ENCODE assay signal across 8 cellular contexts in the genomic region with DNA sequence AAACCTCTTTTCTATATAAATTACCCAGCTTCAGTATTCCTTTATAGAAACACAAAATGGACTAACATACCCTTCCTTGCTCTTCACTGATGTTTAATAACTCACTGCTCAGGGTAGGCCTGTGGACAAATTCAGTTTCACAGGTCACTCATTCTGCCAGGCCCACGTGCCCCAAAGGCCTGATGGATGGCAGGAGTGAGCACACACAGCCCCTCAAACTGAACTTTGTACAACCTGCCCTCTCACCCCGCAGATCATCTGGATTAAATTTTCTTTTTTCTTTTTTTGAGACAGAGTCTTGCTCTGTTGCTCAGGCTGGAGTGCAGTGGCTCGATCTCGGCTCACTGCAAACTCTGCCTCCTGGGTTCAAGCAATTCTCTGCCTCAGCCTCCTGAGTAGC. TPM values are rescaled to one million over a fixed set of nuclear protein-coding genes. Genes with fewer than 3 reads are reported as not detected.
DNase-seq lines count a peak whose midpoint lies in the region; ATAC-seq, FAIRE-seq and TF ChIP-seq lines count a peak whose summit lies in the region.
"Not testable (repeated sequence)": the region's sequence is repeated elsewhere in the genome, so short reads cannot be mapped to it uniquely, and the experiment has no call there.

No MANE protein-coding gene starts in this region.

- CTCF ChIA-PET in HepG2 (lab: Yijun Ruan, JAX; ENCODE audit: low intra/inter-chr PET ratio, low total read pairs): not testable (repeated sequence)

- POLR2A ChIA-PET in HepG2 (lab: Yijun Ruan, JAX): not testable (repeated sequence)

- not testable (repeated sequence) for H2AFZ ChIP-seq in HepG2 (ENCODE audit: low read length)

- not testable (repeated sequence) for H3K36me3 ChIP-seq in heart left ventricle; right atrium auricular region; HepG2 (replicated peaks in 1 of 2; ENCODE audit: control insufficient read depth in 1 of 2, insufficient read depth in 2 of 2, low read length in 2 of 2)

- not testable (repeated sequence) for BruUV-seq in HepG2 (replicated peaks; lab: Mats Ljungman, UMichigan)

- in situ Hi-C loops in HepG2 (cut with HindIII; ENCODE audit: extremely low pct_ligation_motif_present, low pct_unique_long_range_greater_than_20kb): not testable (repeated sequence)

- H3K27me3 Mint-ChIP-seq in T-helper 17 cell; activated T-cell treated with anti-CD3 and anti-CD28 coated beads, Interleukin-2, amount 50 U/mL, for 72 hours (ENCODE audit: low read depth); osteocyte (ENCODE audit: unreplicated experiment): not testable (repeated sequence)
- peaks cover 7 to 12% of the 10 kb centered on the region in 2 donors for H3K27me3 Mint-ChIP-seq in stimulated activated naive B cell treated with anti-CD40 and anti-IgM and Interleukin-4, amounts not matched to agents 10 μg/mL and 1 μg/mL and 100 μg/mL, for 72 hours

- not testable (repeated sequence) for H3K9me3 Mint-ChIP-seq in activated T-cell treated with anti-CD3 and anti-CD28 coated beads, Interleukin-2, amount 50 U/mL, for 72 hours; osteocyte (ENCODE audit: unreplicated experiment); stimulated activated naive B cell treated with anti-CD40 and anti-IgM and Interleukin-4, amounts not matched to agents 10 μg/mL and 1 μg/mL and 100 μg/mL, for 72 hours

- peaks cover 13% of the 10 kb centered on the region for H3K4me1 Mint-ChIP-seq in T-helper 17 cell
- H3K4me1 Mint-ChIP-seq in activated T-cell treated with anti-CD3 and anti-CD28 coated beads, Interleukin-2, amount 50 U/mL, for 72 hours (ENCODE audit: low read depth): peaks cover 11% of the 10 kb centered on the region
- not testable (repeated sequence) for H3K4me1 Mint-ChIP-seq in osteocyte (ENCODE audit: unreplicated experiment)
- peaks cover 7 to 12% of the 10 kb centered on the region in 2 donors for H3K4me1 Mint-ChIP-seq in stimulated activated naive B cell treated with anti-CD40 and anti-IgM and Interleukin-4, amounts not matched to agents 10 μg/mL and 1 μg/mL and 100 μg/mL, for 72 hours

- not testable (repeated sequence) for FAIRE-seq in HepG2 (lab: Jason Lieb, UNC)

- H3K4me2 ChIP-seq in HepG2 (ENCODE audit: low read depth, low read length): not testable (repeated sequence)

- H3K4me1 ChIP-seq in heart left ventricle (peaks cover 0 to 27% (median 5%) of the 10 kb centered on the region in 12 donors), right atrium auricular region (peaks cover 0 to 20% of the 10 kb centered on the region in 2 donors)
- not testable (repeated sequence) for H3K4me1 ChIP-seq in HepG2 (ENCODE audit: insufficient read depth, low read length)

- H3K27ac ChIP-seq in heart left ventricle: peak overlapping the region in 7 of 12 donors; percentile 10 to 89 (median 69)
- not testable (repeated sequence) for H3K27ac ChIP-seq in right atrium auricular region; HepG2 (ENCODE audit: extremely low read length, insufficient read depth, low read length)

- not testable (repeated sequence) for ATAC-seq in T-helper 17 cell; activated T-cell treated with anti-CD3 and anti-CD28 coated beads, Interleukin-2, amount 50 U/mL, for 72 hours (replicated peaks in 1 of 2); heart left ventricle; HepG2; stimulated activated naive B cell treated with anti-CD40 and anti-IgM and Interleukin-4, amounts not matched to agents 10 μg/mL and 1 μg/mL and 100 μg/mL, for 72 hours (replicated peaks)

- H3K27ac Mint-ChIP-seq in T-helper 17 cell: peak overlapping the region; percentile 47
- peak overlapping the region; percentile 76 for H3K27ac Mint-ChIP-seq in activated T-cell treated with anti-CD3 and anti-CD28 coated beads, Interleukin-2, amount 50 U/mL, for 72 hours
- not testable (repeated sequence) for H3K27ac Mint-ChIP-seq in osteocyte (ENCODE audit: unreplicated experiment)
- peak overlapping the region; percentile 59 for H3K27ac Mint-ChIP-seq in stimulated activated naive B cell treated with anti-CD40 and anti-IgM and Interleukin-4, amounts not matched to agents 10 μg/mL and 1 μg/mL and 100 μg/mL, for 72 hours

- not testable (repeated sequence) for H3K4me3 Mint-ChIP-seq in T-helper 17 cell; activated T-cell treated with anti-CD3 and anti-CD28 coated beads, Interleukin-2, amount 50 U/mL, for 72 hours; osteocyte (ENCODE audit: unreplicated experiment); stimulated activated naive B cell treated with anti-CD40 and anti-IgM and Interleukin-4, amounts not matched to agents 10 μg/mL and 1 μg/mL and 100 μg/mL, for 72 hours

- not testable (repeated sequence) for H3K27me3 ChIP-seq in heart left ventricle; right atrium auricular region; HepG2 (ENCODE audit: control insufficient read depth in 1 of 2, insufficient read depth in 2 of 2, low read length in 2 of 2)

- not testable (repeated sequence) for TF ChIP-seq RAD21 in HepG2 (CRISPR knock-in tag; IDR thresholded peaks at IDR 0.05)

- TF ChIP-seq POLR2A in heart left ventricle (IDR thresholded peaks at IDR 0.05); HepG2 (IDR thresholded peaks at IDR 0.05; ENCODE audit: insufficient read depth in 1 of 2, low read depth in 2 of 2, low read length in 2 of 2): not testable (repeated sequence)

- H3K9ac ChIP-seq in HepG2 (ENCODE audit: insufficient read depth, low read depth, low read length): not testable (repeated sequence)

- TF ChIP-seq EP300 in HepG2 (IDR thresholded peaks at IDR 0.05; ENCODE audit: low read depth in 2 of 2, low read length in 2 of 2); HepG2 (CRISPR knock-in tag; IDR thresholded peaks at IDR 0.05; ENCODE audit: borderline replicate concordance): not testable (repeated sequence)

- not testable (repeated sequence) for H3K9me3 ChIP-seq in T-helper 17 cell (ENCODE audit: control insufficient read depth, low read length, poor library complexity, severe bottlenecking); heart left ventricle; right atrium auricular region; HepG2 (ENCODE audit: low read length)

- H3K79me2 ChIP-seq in HepG2 (ENCODE audit: insufficient read depth, low read length): not testable (repeated sequence)

- DNase-seq in T-helper 17 cell; activated T-cell treated with anti-CD3 and anti-CD28 coated beads, Interleukin-2, amount 50 U/mL, for 72 hours; HepG2 (ENCODE audit: low spot score); stimulated activated naive B cell treated with anti-CD40 and anti-IgM and Interleukin-4, amounts not matched to agents 10 μg/mL and 1 μg/mL and 100 μg/mL, for 72 hours: not testable (repeated sequence)
- DNase-seq in activated CD8-positive, alpha-beta memory T cell treated with anti-CD3 and anti-CD28 coated beads for 24 hours: peak; percentile 15
- peak in 1 of 5 donors; percentile 4 for DNase-seq in heart left ventricle
- DNase-seq in right atrium auricular region (ENCODE audit: low spot score): peak; percentile 30
- peak; percentile 19 for DNase-seq in osteocyte (ENCODE audit: extremely low spot score, unreplicated experiment)

- WGBS in heart left ventricle, 4 donors: 94 to 99% (median 97%) methylated on average over 4 of the region's 4 CpGs
- 30% methylated on average over 4 of the region's 4 CpGs for WGBS in HepG2 (ENCODE audit: low lambda C conversion rate)

- not testable (repeated sequence) for TF ChIP-seq CTCF in heart left ventricle (IDR thresholded peaks at IDR 0.05); right atrium auricular region (IDR thresholded peaks at IDR 0.05); HepG2 (CRISPR knock-in tag; IDR thresholded peaks at IDR 0.05); osteocyte (IDR thresholded peaks at IDR 0.05)

- H3K36me3 Mint-ChIP-seq in T-helper 17 cell (ENCODE audit: low read depth); activated T-cell treated with anti-CD3 and anti-CD28 coated beads, Interleukin-2, amount 50 U/mL, for 72 hours (ENCODE audit: insufficient read depth in 2 of 2); osteocyte (ENCODE audit: unreplicated experiment); stimulated activated naive B cell treated with anti-CD40 and anti-IgM and Interleukin-4, amounts not matched to agents 10 μg/mL and 1 μg/mL and 100 μg/mL, for 72 hours: not testable (repeated sequence)

- intact Hi-C loops in heart left ventricle (cut with DNase I); HepG2 (cut with micrococcal nuclease; ENCODE audit: unreplicated experiment): not testable (repeated sequence)

- not testable (repeated sequence) for H3K4me3 ChIP-seq in heart left ventricle; right atrium auricular region; HepG2 (replicated peaks in 1 of 3; ENCODE audit: insufficient read depth in 1 of 3, low read depth in 2 of 3, low read length in 3 of 3)

- not testable (repeated sequence) for H4K20me1 ChIP-seq in HepG2 (ENCODE audit: insufficient read depth, low read length)

RNA-seq across cellular contexts. Expression of gene TTC7B, which starts 24.4 kb away (rescaled TPM):
- total RNA-seq in T-helper 17 cell (10 to 100 TPM in 1 of 2 donors, 1 to 10 TPM in 1; 2.5 to 28.3 TPM), heart left ventricle (10 to 100 TPM; 54.5 to 76.1 (median 67.9) TPM), right atrium auricular region (10 to 100 TPM; 45.5 to 57.3 TPM), HepG2 (2016; rRNA removed; fragmentation: Illumina TruSeq; extraction: Trizol) (1.3 and 2.4 TPM in 2 replicates), osteocyte (43.2 and 44.7 TPM in 2 replicates)
- 10 to 100 TPM in 1 of 2 donors, 1 to 10 TPM in 1; 9.2 to 10.7 TPM for total RNA-seq in activated T-cell treated with anti-CD3 and anti-CD28 coated beads, Interleukin-2, amount 50 U/mL, for 72 hours
- polyA plus RNA-seq in heart left ventricle (10 to 100 TPM; 20.3 to 38.6 TPM), HepG2 (2011; rRNA removed) (3.2 and 4.5 TPM in 2 replicates)
- total RNA-seq in HepG2 (2016; cell fraction: cytosol; rRNA removed; fragmentation: Illumina TruSeq; extraction: Trizol; ENCODE audit: low read depth): 2.6 and 3.2 TPM in 2 replicates
- total RNA-seq in HepG2 (2016; cell fraction: insoluble cytoplasmic fraction; rRNA removed; fragmentation: Illumina TruSeq; extraction: Trizol): 2.0 TPM in 2 replicates
- total RNA-seq in HepG2 (2016; cell fraction: membrane; rRNA removed; fragmentation: Illumina TruSeq; extraction: Trizol): 7.9 and 8.4 TPM in 2 replicates
- 1.1 and 2.2 TPM in 2 replicates for total RNA-seq in HepG2 (2016; cell fraction: nucleus; rRNA removed; fragmentation: Illumina TruSeq; extraction: Trizol)
- 2.5 and 3.9 TPM in 2 replicates for polyA plus RNA-seq in HepG2 (2011; cell fraction: cytosol; rRNA removed)
- polyA plus RNA-seq in HepG2 (2011; cell fraction: nucleus; rRNA removed): 2.6 and 2.8 TPM in 2 replicates
- 3.0 and 5.4 TPM in 2 replicates for polyA plus RNA-seq in HepG2 (2012)
- polyA plus RNA-seq in HepG2 (2016; cell fraction: cytosol; fragmentation: Illumina TruSeq; extraction: Trizol; ENCODE audit: low read depth): 4.6 and 7.5 TPM in 2 replicates
- 3.9 and 4.3 TPM in 2 replicates for polyA plus RNA-seq in HepG2 (2016; cell fraction: insoluble cytoplasmic fraction; fragmentation: Illumina TruSeq; extraction: Trizol; ENCODE audit: low read depth)
- 8.4 and 12.0 TPM in 2 replicates for polyA plus RNA-seq in HepG2 (2016; cell fraction: membrane; fragmentation: Illumina TruSeq; extraction: Trizol; ENCODE audit: low read depth)
- 3.6 and 5.4 TPM in 2 replicates for polyA plus RNA-seq in HepG2 (2016; cell fraction: nucleus; fragmentation: Illumina TruSeq; extraction: Trizol; ENCODE audit: insufficient read depth, low read depth)
- 6.2 and 22.2 TPM in 2 replicates for polyA minus RNA-seq in HepG2 (2011; rRNA and poly(A)+ RNA removed; ENCODE audit: low replicate concordance)
- polyA minus RNA-seq in HepG2 (2011; cell fraction: cytosol; rRNA and poly(A)+ RNA removed): 4.2 and 9.8 TPM in 2 replicates
- 1.8 and 3.2 TPM in 2 replicates for polyA minus RNA-seq in HepG2 (2011; cell fraction: nucleus; rRNA and poly(A)+ RNA removed)
